ENCODE assay signal across 7 cellular contexts in genomic region chr16:69338557-69339288, GRCh38. TPM values are rescaled to one million over a fixed set of nuclear protein-coding genes. Genes with fewer than 3 reads are reported as not detected.
A peak's percentile ranks its signal among the peaks of the same experiment; 100 is the strongest.
DNase-seq lines count a peak whose midpoint lies in the region; ATAC-seq and TF ChIP-seq lines count a peak whose summit lies in the region.

No MANE protein-coding gene starts in this region.

- H3K27me3 ChIP-seq in HUES64 (ENCODE audit: insufficient read depth, low read length) (no peaks in the 10 kb centered on the region), adipocyte (replicated peaks; ENCODE audit: control insufficient read depth, insufficient read depth, low read length) (no peaks in the 10 kb centered on the region), layer of hippocampus (ENCODE audit: control insufficient read depth, insufficient read depth, low read length) (no peaks in the 10 kb centered on the region), stomach (no peaks in the 10 kb centered on the region)

- TF ChIP-seq EP300 in stomach (IDR thresholded peaks at IDR 0.05), result no peak

- H3K4me3 ChIP-seq in HUES64 (ENCODE audit: low read length), result peak overlapping the region; percentile 99
- peak overlapping the region; percentile 99 for H3K4me3 ChIP-seq in adipocyte (ENCODE audit: low read length)
- peak overlapping the region; percentile 69 to 98 (median 82) for H3K4me3 ChIP-seq in stomach

- 22% methylated on average over 46 of the region's 46 CpGs for WGBS in HUES64
- WGBS in stomach, 5 donors, result 16 to 22% (median 18%) methylated on average over 43 to 46 of the region's 46 CpGs

- intact Hi-C loops in stomach (cut with DNase I; ENCODE audit: low total_unique reads), result no loop called here

- H3K27ac ChIP-seq in HUES64 (ENCODE audit: low read depth, low read length) (peak overlapping the region; percentile 89), layer of hippocampus (ENCODE audit: low read depth, low read length) (peak overlapping the region; percentile 94), stomach (peak overlapping the region; percentile 80 to 93 (median 90))

- DNase-seq in adipocyte (ENCODE audit: low read depth) (no peak), stomach (no peak), NCI-H2081 (lab: John Stamatoyannopoulos, UW) (no peak), NCI-H446 treated with DMSO at 0.1 percent for 48 hours (lab: John Stamatoyannopoulos, UW) (no peak)

- H3K9me3 ChIP-seq in HUES64 (ENCODE audit: insufficient read depth, low read depth, low read length) (no peaks in the 10 kb centered on the region), adipocyte (ENCODE audit: control insufficient read depth, low read length) (no peaks in the 10 kb centered on the region), stomach (no peaks in the 10 kb centered on the region)

- peaks cover 61% of the 10 kb centered on the region for H3K36me3 ChIP-seq in HUES64 (ENCODE audit: insufficient read depth, low read length)
- H3K36me3 ChIP-seq in adipocyte (ENCODE audit: control insufficient read depth, insufficient read depth, low read length, severe bottlenecking), result peaks cover 52% of the 10 kb centered on the region
- peaks cover 25 to 60% (median 59%) of the 10 kb centered on the region in 4 donors for H3K36me3 ChIP-seq in stomach

- TF ChIP-seq POLR2A in stomach (IDR thresholded peaks at IDR 0.05), result no peak

- H3K4me1 ChIP-seq in HUES64 (ENCODE audit: insufficient read depth, low read length) (0 out of 2 replicates have a peak, but pooled peaks cover 10% of the 10 kb centered on the region), adipocyte (ENCODE audit: control insufficient read depth, insufficient read depth, low read length) (peaks cover 20% of the 10 kb centered on the region), stomach (peaks cover 21 to 60% (median 39%) of the 10 kb centered on the region in 4 donors)

- H3K9ac ChIP-seq in HUES64 (ENCODE audit: low read depth, low read length), result peak overlapping the region; percentile 97
- peak overlapping the region; percentile 98 for H3K9ac ChIP-seq in adipocyte (ENCODE audit: low read length)

- TF ChIP-seq CTCF in stomach (IDR thresholded peaks at IDR 0.05), result no peak

- ATAC-seq in GM18909 (IDR thresholded peaks at IDR 0.05; ENCODE audit: poor library complexity, unreplicated experiment), result no peak

RNA-seq across cellular contexts. Expression of gene COG8, which starts 0.6 kb away (rescaled TPM):
- 31.5 TPM for polyA plus RNA-seq in HUES64 (2013, experiment 1 of 2)
- polyA plus RNA-seq in HUES64 (2013, experiment 2 of 2), result 30.6 TPM
- total RNA-seq in stomach, result 100 to 1,000 TPM in 1 of 5 donors, 10 to 100 TPM in 4; 18.1 to 167 (median 33.6) TPM
- polyA plus RNA-seq in stomach, result 10 to 100 TPM; 11.1 to 19.7 (median 11.5) TPM

RNA-seq across cellular contexts. Expression of gene NIP7, which starts 0.8 kb away (rescaled TPM):
- polyA plus RNA-seq in HUES64 (2013, experiment 1 of 2), result 37.2 TPM
- 40.1 TPM for polyA plus RNA-seq in HUES64 (2013, experiment 2 of 2)
- total RNA-seq in stomach, result 10 to 100 TPM in 2 of 5 donors, 1 to 10 TPM in 1, under 1 TPM in 1, not detected in 1; 0.89 to 18.9 (median 9.8) TPM
- polyA plus RNA-seq in stomach, result 10 to 100 TPM; 10.9 to 16.3 (median 14.4) TPM

RNA-seq across cellular contexts. Expression of gene PDF, which starts 8.3 kb away (rescaled TPM):
- 17.9 TPM for polyA plus RNA-seq in HUES64 (2013, experiment 1 of 2)
- polyA plus RNA-seq in HUES64 (2013, experiment 2 of 2), result 14.5 TPM
- total RNA-seq in stomach, result 100 to 1,000 TPM in 1 of 5 donors, 10 to 100 TPM in 2, 1 to 10 TPM in 1, not detected in 1; 6.4 to 131 (median 23.6) TPM
- polyA plus RNA-seq in stomach, result 1 to 10 TPM; 1.7 to 7.9 (median 7.1) TPM

RNA-seq across cellular contexts. Expression of gene TMED6, which starts 12.9 kb away (rescaled TPM):
- polyA plus RNA-seq in HUES64 (2013, experiment 1 of 2), result not detected
- polyA plus RNA-seq in HUES64 (2013, experiment 2 of 2), result not detected
- 10 to 100 TPM in 2 of 5 donors, 1 to 10 TPM in 2, not detected in 1; 1.8 to 31.9 (median 10.8) TPM for total RNA-seq in stomach
- polyA plus RNA-seq in stomach, result 10 to 100 TPM in 2 of 3 donors, 1 to 10 TPM in 1; 3.8 to 60.1 (median 37.6) TPM

RNA-seq across cellular contexts. Expression of gene VPS4A, which starts 27.6 kb away (rescaled TPM):
- 22.0 TPM for polyA plus RNA-seq in HUES64 (2013, experiment 1 of 2)
- 25.5 TPM for polyA plus RNA-seq in HUES64 (2013, experiment 2 of 2)
- total RNA-seq in stomach, result 10 to 100 TPM in 4 of 5 donors, 1 to 10 TPM in 1; 4.1 to 51.0 (median 33.9) TPM
- polyA plus RNA-seq in stomach, result 10 to 100 TPM; 27.3 to 30.4 (median 27.8) TPM
